ENCODE assay signal across 8 cellular contexts in the genomic region with DNA sequence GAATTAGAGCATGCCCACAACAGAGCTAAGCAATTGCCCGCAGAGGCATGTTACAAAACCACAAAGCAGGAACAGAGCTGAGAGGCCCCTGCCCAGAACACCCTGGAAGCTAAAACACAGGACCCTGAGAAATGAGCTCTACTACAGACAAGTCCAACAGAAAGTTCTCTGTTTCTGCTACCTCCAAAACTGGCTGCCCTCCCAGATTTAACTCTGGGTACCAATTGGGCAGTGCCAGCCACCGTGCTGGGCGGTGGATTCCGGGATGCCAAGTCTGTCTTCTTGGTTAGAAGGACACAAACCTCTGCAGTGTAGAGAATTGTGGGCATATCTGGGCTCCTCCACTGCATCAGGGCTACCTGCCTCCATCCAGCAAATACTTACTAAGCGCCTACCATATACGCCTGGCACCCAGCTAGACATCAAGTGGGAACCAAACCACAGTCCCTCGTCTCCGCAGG. TPM values are rescaled to one million over a fixed set of nuclear protein-coding genes. Genes with fewer than 3 reads are reported as not detected.
DNase-seq lines count a peak whose midpoint lies in the region; ATAC-seq, FAIRE-seq and TF ChIP-seq lines count a peak whose summit lies in the region.

No MANE protein-coding gene starts in this region.

- no peak for TF ChIP-seq POLR2A in endothelial cell of umbilical vein (IDR thresholded peaks at IDR 0.05; ENCODE audit: low read depth, low read length)
- TF ChIP-seq POLR2A in H54 (IDR thresholded peaks at IDR 0.05; ENCODE audit: low read depth, low read length), result no peak

- no peak overlapping the region for H2AFZ ChIP-seq in endothelial cell of umbilical vein (ENCODE audit: low read depth, low read length)

- dilution Hi-C loops in endothelial cell of umbilical vein (cut with MboI; ENCODE audit: extremely low pct_ligation_motif_present, low sequenced_read_pairs), result no loop called here

- H3K27ac Mint-ChIP-seq in osteocyte (ENCODE audit: unreplicated experiment), result no peak overlapping the region

- no peaks in the 10 kb centered on the region for H3K36me3 ChIP-seq in endothelial cell of umbilical vein (ENCODE audit: control insufficient read depth in 2 of 2, extremely low read depth in 1 of 2, insufficient read depth in 2 of 2, low read length in 2 of 2)

- FAIRE-seq in endothelial cell of umbilical vein (lab: Jason Lieb, UNC), result no peak
- FAIRE-seq in H54 (lab: Jason Lieb, UNC), result no peak

- TSS peak; percentile 24 for BruUV-seq in endothelial cell of umbilical vein (replicated peaks; lab: Mats Ljungman, UMichigan)

- POLR2A ChIA-PET in endothelial cell of umbilical vein (lab: Charles Lee), result no interaction called here

- H3K9me1 ChIP-seq in endothelial cell of umbilical vein (replicated peaks; ENCODE audit: control insufficient read depth, extremely low read depth, insufficient read depth, low read length), result no peaks in the 10 kb centered on the region

- no peaks in the 10 kb centered on the region for H4K20me1 ChIP-seq in endothelial cell of umbilical vein (replicated peaks; ENCODE audit: control insufficient read depth, extremely low read depth, insufficient read depth, low read length)

- H3K4me1 Mint-ChIP-seq in osteocyte (ENCODE audit: unreplicated experiment), result peaks cover 17% of the 10 kb centered on the region

- H3K4me1 ChIP-seq in endothelial cell of umbilical vein (ENCODE audit: control insufficient read depth, extremely low read depth, insufficient read depth, low read length), result peaks cover 8% of the 10 kb centered on the region

- no peaks in the 10 kb centered on the region for H3K79me2 ChIP-seq in endothelial cell of umbilical vein (ENCODE audit: control insufficient read depth, insufficient read depth, low read length)

- no peak overlapping the region for H3K27ac ChIP-seq in endothelial cell of umbilical vein (ENCODE audit: insufficient read depth, low read depth, low read length)

- H3K9me3 Mint-ChIP-seq in osteocyte (ENCODE audit: unreplicated experiment), result no peaks in the 10 kb centered on the region

- H3K9me3 ChIP-seq in endothelial cell of umbilical vein (replicated peaks; ENCODE audit: control insufficient read depth, insufficient read depth, low read length), result no peaks in the 10 kb centered on the region

- no peak overlapping the region for H3K9ac ChIP-seq in endothelial cell of umbilical vein (replicated peaks; ENCODE audit: extremely low read depth, insufficient read depth, low read length)

- peaks cover 2% of the 10 kb centered on the region in 2 experiments for H3K27me3 ChIP-seq in endothelial cell of umbilical vein (ENCODE audit: control insufficient read depth in 2 of 2, insufficient read depth in 2 of 2, low read length in 2 of 2)

- H3K36me3 Mint-ChIP-seq in osteocyte (ENCODE audit: unreplicated experiment), result no peaks in the 10 kb centered on the region

- no peak overlapping the region for H3K4me2 ChIP-seq in endothelial cell of umbilical vein (ENCODE audit: insufficient read depth, low read length)

- no peaks in the 10 kb centered on the region for H3K27me3 Mint-ChIP-seq in osteocyte (ENCODE audit: unreplicated experiment)

- DNase-seq in RPMI8226 (peak; percentile 17), endothelial cell of umbilical vein (ENCODE audit: low read depth, low spot score) (no peak), osteocyte (ENCODE audit: extremely low spot score, unreplicated experiment) (no peak), NCI-H187 treated with DMSO at 0.1 percent for 48 hours (lab: John Stamatoyannopoulos, UW) (no peak), H54 (ENCODE audit: insufficient read length, low spot score) (no peak)
- no peak for DNase-seq in effector CD8-positive, alpha-beta T cell (lab: John Stamatoyannopoulos, UW)

- intact Hi-C loops in endothelial cell of umbilical vein (cut with micrococcal nuclease), result no loop called here

- H3K4me3 Mint-ChIP-seq in osteocyte (ENCODE audit: unreplicated experiment), result peak overlapping the region; percentile 77

- H3K4me3 ChIP-seq in GM08714 (ENCODE audit: low read length), result 0 out of 2 replicates have a peak overlapping the region, but pooled peaks have one; percentile 61
- peak overlapping the region in 2 of 3 experiments; percentile 53 to 60 for H3K4me3 ChIP-seq in endothelial cell of umbilical vein (replicated peaks in 1 of 3; ENCODE audit: insufficient read depth in 1 of 3, low read depth in 1 of 3, low read length in 3 of 3)

- ATAC-seq in GM19023 (IDR thresholded peaks at IDR 0.05; ENCODE audit: unreplicated experiment), result no peak

- CTCF ChIA-PET in endothelial cell of umbilical vein (lab: Charles Lee), result interaction anchor here (0.9 to 7.8 kb wide), 6 partner anchors 10 to 172 kb away, joined by 3 to 49 read pairs (median 4); no protein-coding TSS in a partner anchor

- TF ChIP-seq CTCF in endothelial cell of umbilical vein (IDR thresholded peaks at IDR 0.05; ENCODE audit: extremely low read depth in 1 of 2, insufficient read depth in 1 of 2, low read depth in 1 of 2, low read length in 2 of 2), result no peak
- no peak for TF ChIP-seq CTCF in osteocyte (IDR thresholded peaks at IDR 0.05)

TF ChIP-seq in endothelial cell of umbilical vein, 7 proteins besides CTCF, POLR2A, EP300 and RAD21:
- TF ChIP-seq POLR2AphosphoS5 (IDR thresholded peaks at IDR 0.05; ENCODE audit: insufficient read depth, low read depth, low read length) (no peak), MYC (IDR thresholded peaks at IDR 0.05; ENCODE audit: low read depth, low read length) (no peak), JUN (IDR thresholded peaks at IDR 0.05; ENCODE audit: borderline replicate concordance, insufficient read depth, insufficient read length, low read depth) (no peak), EZH2 (IDR thresholded peaks at IDR 0.05; ENCODE audit: borderline replicate concordance, low read depth, low read length, severe bottlenecking) (no peak), GATA2 (IDR thresholded peaks at IDR 0.05; ENCODE audit: insufficient read depth, insufficient read length, low read depth, low read length) (no peak), FOS (IDR thresholded peaks at IDR 0.05; ENCODE audit: borderline replicate concordance, insufficient read depth, low read length) (no peak)
- TF ChIP-seq, protein P1, sequence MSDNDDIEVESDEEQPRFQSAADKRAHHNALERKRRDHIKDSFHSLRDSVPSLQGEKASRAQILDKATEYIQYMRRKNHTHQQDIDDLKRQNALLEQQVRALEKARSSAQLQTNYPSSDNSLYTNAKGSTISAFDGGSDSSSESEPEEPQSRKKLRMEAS (IDR thresholded peaks at IDR 0.05; ENCODE audit: insufficient read depth, insufficient read length), result no peak

RNA-seq across cellular contexts. Expression of a gene that starts 1.0 kb away (rescaled TPM):
- 8.5 and 9.0 TPM in 2 replicates for total RNA-seq in endothelial cell of umbilical vein
- 7.1 and 10.7 TPM in 2 replicates for polyA plus RNA-seq in endothelial cell of umbilical vein
- 5.8 and 7.0 TPM in 2 replicates for polyA plus RNA-seq in endothelial cell of umbilical vein (2011; cell fraction: cytosol; rRNA removed)
- polyA plus RNA-seq in endothelial cell of umbilical vein (2011; cell fraction: nucleus; rRNA removed), result 18.6 and 21.6 TPM in 2 replicates
- 6.8 and 10.7 TPM in 2 replicates for polyA plus RNA-seq in endothelial cell of umbilical vein (2012)
- polyA minus RNA-seq in endothelial cell of umbilical vein, result 19.7 and 21.4 TPM in 2 replicates
- 28.7 TPM for polyA minus RNA-seq in endothelial cell of umbilical vein (2011; cell fraction: cytosol; rRNA and poly(A)+ RNA removed)
- 9.9 and 10.6 TPM in 2 replicates for polyA minus RNA-seq in endothelial cell of umbilical vein (2011; cell fraction: nucleus; rRNA and poly(A)+ RNA removed)
- total RNA-seq in osteocyte, result 22.8 and 24.4 TPM in 2 replicates

RNA-seq across cellular contexts. Expression of a gene that starts 55.9 kb away (rescaled TPM):
- total RNA-seq in endothelial cell of umbilical vein (156 and 159 TPM in 2 replicates), osteocyte (139 and 151 TPM in 2 replicates)
- polyA plus RNA-seq in endothelial cell of umbilical vein, result 51.2 and 110 TPM in 2 replicates
- polyA plus RNA-seq in endothelial cell of umbilical vein (2011; cell fraction: cytosol; rRNA removed), result 53.9 and 54.1 TPM in 2 replicates
- 349 and 417 TPM in 2 replicates for polyA plus RNA-seq in endothelial cell of umbilical vein (2011; cell fraction: nucleus; rRNA removed)
- polyA plus RNA-seq in endothelial cell of umbilical vein (2012), result 90.8 and 106 TPM in 2 replicates
- polyA minus RNA-seq in endothelial cell of umbilical vein, result 138 and 184 TPM in 2 replicates
- polyA minus RNA-seq in endothelial cell of umbilical vein (2011; cell fraction: cytosol; rRNA and poly(A)+ RNA removed), result 21.7 TPM
- polyA minus RNA-seq in endothelial cell of umbilical vein (2011; cell fraction: nucleus; rRNA and poly(A)+ RNA removed), result 152 and 197 TPM in 2 replicates
